ENCODE assay signal across 8 cellular contexts in the genomic region with DNA sequence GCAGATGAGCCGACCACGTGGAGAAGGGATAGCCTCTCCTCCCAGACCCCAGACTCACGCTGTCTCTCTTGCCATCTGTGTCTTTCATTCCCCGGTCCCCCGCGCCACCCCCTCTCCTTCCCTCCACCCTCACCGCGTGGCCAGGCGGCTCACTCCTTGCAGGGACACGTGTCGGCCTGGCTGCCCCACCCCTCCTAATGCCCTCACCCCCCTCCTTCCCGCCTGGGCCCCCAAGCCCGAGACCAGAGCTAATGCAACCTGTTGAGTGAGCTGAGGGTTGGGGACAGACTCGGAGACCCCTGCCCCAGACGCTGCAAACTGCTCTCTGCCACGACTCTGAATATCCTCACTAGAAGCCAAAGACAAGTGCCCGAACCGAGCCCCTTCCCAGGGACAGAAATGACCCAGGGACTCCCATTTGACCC. TPM values are rescaled to one million over a fixed set of nuclear protein-coding genes. Genes with fewer than 3 reads are reported as not detected.
DNase-seq lines count a peak whose midpoint lies in the region; ATAC-seq and TF ChIP-seq lines count a peak whose summit lies in the region.

No MANE protein-coding gene starts in this region.

- H3K27ac ChIP-seq in ascending aorta = no peak overlapping the region
- no peak overlapping the region for H3K27ac ChIP-seq in mucosa of rectum (ENCODE audit: low read depth in 2 of 2, low read length in 2 of 2)
- no peak overlapping the region for H3K27ac ChIP-seq in upper lobe of left lung

- ATAC-seq in GM19351 (IDR thresholded peaks at IDR 0.05; ENCODE audit: unreplicated experiment) = peak; percentile 63
- ATAC-seq in upper lobe of left lung (ENCODE audit: low FRiP score in 2 of 2) = no peak

- WGBS in upper lobe of left lung, 2 donors = 0 to 30% methylated on average over 3 to 18 of the region's 18 CpGs

- no peaks in the 10 kb centered on the region; the same call in 1 of the 2 replicates for H3K9me3 ChIP-seq in NT2/D1 (ENCODE audit: insufficient read depth, low read length)
- no peaks in the 10 kb centered on the region for H3K9me3 ChIP-seq in ascending aorta
- H3K9me3 ChIP-seq in mucosa of rectum (ENCODE audit: control insufficient read depth in 2 of 2, low read length in 2 of 2) = no peaks in the 10 kb centered on the region
- H3K9me3 ChIP-seq in upper lobe of left lung = no peaks in the 10 kb centered on the region

- no peaks in the 10 kb centered on the region for H3K27me3 ChIP-seq in NT2/D1 (ENCODE audit: insufficient read depth, insufficient read length)
- no peaks in the 10 kb centered on the region for H3K27me3 ChIP-seq in ascending aorta
- no peaks in the 10 kb centered on the region for H3K27me3 ChIP-seq in mucosa of rectum (ENCODE audit: control insufficient read depth in 2 of 2, insufficient read depth in 2 of 2, low read length in 2 of 2)
- peaks cover 0 to 13% (median 0%) of the 10 kb centered on the region in 4 donors for H3K27me3 ChIP-seq in upper lobe of left lung

- no peak for DNase-seq in NT2/D1 (ENCODE audit: low read depth, low spot score)
- no peak for DNase-seq in ascending aorta (ENCODE audit: low spot score in 2 of 2)
- no peak for DNase-seq in upper lobe of left lung
- DNase-seq in hippocampal formation (lab: John Stamatoyannopoulos, UW) = no peak
- DNase-seq in GDM1 (lab: John Stamatoyannopoulos, UW) = no peak
- no peak for DNase-seq in NCI-H2171 treated with DMSO at 0.1 percent for 48 hours (lab: John Stamatoyannopoulos, UW)

- intact Hi-C loops in ascending aorta (cut with DNase I) = no loop called here

- no peak for TF ChIP-seq CTCF in ascending aorta (IDR thresholded peaks at IDR 0.05)
- no peak for TF ChIP-seq CTCF in upper lobe of left lung (IDR thresholded peaks at IDR 0.05)

- H3K4me1 ChIP-seq in NT2/D1 (ENCODE audit: insufficient read depth, insufficient read length) = peaks cover 19% of the 10 kb centered on the region
- no peaks in the 10 kb centered on the region for H3K4me1 ChIP-seq in ascending aorta
- H3K4me1 ChIP-seq in mucosa of rectum (ENCODE audit: control insufficient read depth in 2 of 2, insufficient read depth in 2 of 2, low read length in 2 of 2) = peaks cover 5 to 6% of the 10 kb centered on the region in 2 donors
- H3K4me1 ChIP-seq in upper lobe of left lung = peaks cover 0 to 6% (median 0%) of the 10 kb centered on the region in 4 donors

- H3K9ac ChIP-seq in NT2/D1 (ENCODE audit: insufficient read length, low read depth) (peak overlapping the region; percentile 88), mucosa of rectum (ENCODE audit: low read depth in 1 of 2, low read length in 2 of 2) (peak overlapping the region; percentile 57 to 63)

- TF ChIP-seq POLR2A in upper lobe of left lung (IDR thresholded peaks at IDR 0.05) = no peak

- peaks cover 22% of the 10 kb centered on the region for H3K36me3 ChIP-seq in NT2/D1 (ENCODE audit: insufficient read depth, insufficient read length, low read length)
- H3K36me3 ChIP-seq in ascending aorta = no peaks in the 10 kb centered on the region
- H3K36me3 ChIP-seq in mucosa of rectum (ENCODE audit: control insufficient read depth in 2 of 2, insufficient read depth in 2 of 2, low read length in 2 of 2) = no peaks in the 10 kb centered on the region
- H3K36me3 ChIP-seq in upper lobe of left lung = no peaks in the 10 kb centered on the region

- TF ChIP-seq EP300 in upper lobe of left lung (IDR thresholded peaks at IDR 0.05) = no peak

- H3K4me3 ChIP-seq in NT2/D1 (ENCODE audit: insufficient read length, low read depth) (peak overlapping the region; percentile 60), ascending aorta (peak overlapping the region; percentile 36 to 57), mucosa of rectum (ENCODE audit: low read length in 2 of 2) (peak overlapping the region; percentile 73 to 74), upper lobe of left lung (peak overlapping the region in 3 of 4 donors; percentile 14 to 38 (median 38))

RNA-seq across cellular contexts. Expression of gene SLC38A5, which starts 1.8 kb away (rescaled TPM):
- total RNA-seq in ascending aorta (39.6 TPM), upper lobe of left lung (10 to 100 TPM; 10.2 to 32.4 (median 17.9) TPM)

RNA-seq across cellular contexts. Expression of gene FTSJ1, which starts 7.7 kb away (rescaled TPM):
- total RNA-seq in ascending aorta (159 TPM), upper lobe of left lung (10 to 100 TPM; 25.2 to 49.1 (median 42.8) TPM)

RNA-seq across cellular contexts. Expression of gene PORCN, which starts 40.5 kb away (rescaled TPM):
- total RNA-seq in ascending aorta (6.2 TPM), upper lobe of left lung (10 to 100 TPM in 5 of 6 donors, 1 to 10 TPM in 1; 10.0 to 53.4 (median 14.3) TPM)

RNA-seq across cellular contexts. Expression of gene EBP, which starts 53.3 kb away (rescaled TPM):
- total RNA-seq in ascending aorta (76.2 TPM), upper lobe of left lung (100 to 1,000 TPM in 2 of 6 donors, 10 to 100 TPM in 4; 21.0 to 101 (median 74.9) TPM)

RNA-seq across cellular contexts. Expression of gene SSX4B, which starts 56.5 kb away (rescaled TPM):
- total RNA-seq in ascending aorta = not detected
- total RNA-seq in upper lobe of left lung = not detected
